Comparison of ENCODE assay signal across 1 cellular context in genomic region chr5:129094924-129095797, GRCh38.
TF ChIP-seq lines count a peak whose summit lies in the region.

No MANE protein-coding gene starts in this region.

TF ChIP-seq in GM12878, 131 proteins besides CTCF, POLR2A, EP300 and RAD21 (continued from another document and continues in another):
- TF ChIP-seq, protein P1, sequence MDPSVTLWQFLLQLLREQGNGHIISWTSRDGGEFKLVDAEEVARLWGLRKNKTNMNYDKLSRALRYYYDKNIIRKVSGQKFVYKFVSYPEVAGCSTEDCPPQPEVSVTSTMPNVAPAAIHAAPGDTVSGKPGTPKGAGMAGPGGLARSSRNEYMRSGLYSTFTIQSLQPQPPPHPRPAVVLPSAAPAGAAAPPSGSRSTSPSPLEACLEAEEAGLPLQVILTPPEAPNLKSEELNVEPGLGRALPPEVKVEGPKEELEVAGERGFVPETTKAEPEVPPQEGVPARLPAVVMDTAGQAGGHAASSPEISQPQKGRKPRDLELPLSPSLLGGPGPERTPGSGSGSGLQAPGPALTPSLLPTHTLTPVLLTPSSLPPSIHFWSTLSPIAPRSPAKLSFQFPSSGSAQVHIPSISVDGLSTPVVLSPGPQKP (IDR thresholded peaks at IDR 0.05; ENCODE audit: low read depth, low read length): 0 out of 2 replicates have a peak, but pooled peaks have one; percentile 17
- TF ChIP-seq DPF2 (IDR thresholded peaks at IDR 0.05) (peak; percentile 72; the same call in 1 of the 2 replicates), MXI1 (IDR thresholded peaks at IDR 0.05; ENCODE audit: low read depth, low read length) (peak; percentile 44; the same call in 1 of the 2 replicates), KAT2A (conservative IDR thresholded peaks at IDR 0.05; ENCODE audit: control insufficient read depth, low read depth, low read length) (no peak), ZBED1 (IDR thresholded peaks at IDR 0.05; ENCODE audit: borderline replicate concordance) (no peak), ZNF622 (IDR thresholded peaks at IDR 0.05) (no peak), EZH2 (IDR thresholded peaks at IDR 0.05; ENCODE audit: borderline replicate concordance, control insufficient read depth, low read depth, low read length) (no peak), ETV6 (conservative IDR thresholded peaks at IDR 0.05 in 1 of 2, IDR thresholded peaks at IDR 0.05 in 1 of 2; ENCODE audit: borderline replicate concordance in 1 of 2, low read depth in 1 of 2) (no peak), SUZ12 (IDR thresholded peaks at IDR 0.05; ENCODE audit: unreplicated experiment) (no peak), GATAD2B (conservative IDR thresholded peaks at IDR 0.05; ENCODE audit: low read depth) (no peak; the same call in 1 of the 2 replicates), TARDBP (IDR thresholded peaks at IDR 0.05; ENCODE audit: borderline replicate concordance) (no peak), MTA2 (IDR thresholded peaks at IDR 0.05; ENCODE audit: low read depth) (peak; percentile 46; the same call in 1 of the 2 replicates), POLR2AphosphoS2 (IDR thresholded peaks at IDR 0.05; ENCODE audit: low read depth, low read length) (no peak), NFYA (IDR thresholded peaks at IDR 0.05; ENCODE audit: borderline replicate concordance, low read depth, low read length) (no peak), CREB1 (IDR thresholded peaks at IDR 0.05; ENCODE audit: low read depth) (no peak; the same call in 1 of the 2 replicates), MTA3 (IDR thresholded peaks at IDR 0.05; ENCODE audit: borderline replicate concordance, low read length) (no peak), NKRF (conservative IDR thresholded peaks at IDR 0.05) (peak; percentile 22; the same call in 1 of the 2 replicates), BHLHE40 (IDR thresholded peaks at IDR 0.05; ENCODE audit: borderline replicate concordance in 1 of 2, low read depth in 2 of 2, low read length in 1 of 2) (peak in 1 of 2 experiments; percentile 56; a peak in 2 of 4 replicates), IKZF2 (IDR thresholded peaks at IDR 0.05) (peak; percentile 64 to 75), HSF1 (IDR thresholded peaks at IDR 0.05; ENCODE audit: low read depth, low read length) (no peak), SUPT20H (IDR thresholded peaks at IDR 0.05; ENCODE audit: borderline replicate concordance, control insufficient read depth, low read depth, low read length) (no peak), PBX3 (IDR thresholded peaks at IDR 0.05; ENCODE audit: insufficient replicate concordance, low read depth, low read length) (peak; percentile 90), MYB (IDR thresholded peaks at IDR 0.05; ENCODE audit: borderline replicate concordance, low read depth, low read length) (no peak), TCF7 (IDR thresholded peaks at IDR 0.05; ENCODE audit: borderline replicate concordance) (no peak), MAX (IDR thresholded peaks at IDR 0.05; ENCODE audit: low read depth, low read length) (no peak), RELA (IDR thresholded peaks at IDR 0.05; ENCODE audit: borderline replicate concordance, partially characterized antibody) (peak; percentile 26), EED (IDR thresholded peaks at IDR 0.05; ENCODE audit: low read depth) (peak; percentile 51; the same call in 1 of the 2 replicates), POLR2AphosphoS5 (IDR thresholded peaks at IDR 0.05; ENCODE audit: low read length) (peak; percentile 52; the same call in 1 of the 2 replicates), ZNF592 (IDR thresholded peaks at IDR 0.05) (no peak), CEBPB (IDR thresholded peaks at IDR 0.05; ENCODE audit: borderline replicate concordance in 1 of 2, low read depth in 2 of 2, low read length in 2 of 2) (no peak), SPI1 (IDR thresholded peaks at IDR 0.05; ENCODE audit: borderline replicate concordance, insufficient read depth, low read depth, low read length) (peak; percentile 56), SREBF2 (IDR thresholded peaks at IDR 0.05; ENCODE audit: low read length) (no peak), JUND (IDR thresholded peaks at IDR 0.05; ENCODE audit: low read depth, low read length) (no peak), NFIC (IDR thresholded peaks at IDR 0.05; ENCODE audit: low read depth, low read length) (no peak)
- TF ChIP-seq, protein P2, sequence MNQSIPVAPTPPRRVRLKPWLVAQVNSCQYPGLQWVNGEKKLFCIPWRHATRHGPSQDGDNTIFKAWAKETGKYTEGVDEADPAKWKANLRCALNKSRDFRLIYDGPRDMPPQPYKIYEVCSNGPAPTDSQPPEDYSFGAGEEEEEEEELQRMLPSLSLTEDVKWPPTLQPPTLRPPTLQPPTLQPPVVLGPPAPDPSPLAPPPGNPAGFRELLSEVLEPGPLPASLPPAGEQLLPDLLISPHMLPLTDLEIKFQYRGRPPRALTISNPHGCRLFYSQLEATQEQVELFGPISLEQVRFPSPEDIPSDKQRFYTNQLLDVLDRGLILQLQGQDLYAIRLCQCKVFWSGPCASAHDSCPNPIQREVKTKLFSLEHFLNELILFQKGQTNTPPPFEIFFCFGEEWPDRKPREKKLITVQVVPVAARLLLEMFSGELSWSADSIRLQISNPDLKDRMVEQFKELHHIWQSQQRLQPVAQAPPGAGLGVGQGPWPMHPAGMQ (IDR thresholded peaks at IDR 0.05; ENCODE audit: borderline replicate concordance): no peak
- TF ChIP-seq, protein P3, sequence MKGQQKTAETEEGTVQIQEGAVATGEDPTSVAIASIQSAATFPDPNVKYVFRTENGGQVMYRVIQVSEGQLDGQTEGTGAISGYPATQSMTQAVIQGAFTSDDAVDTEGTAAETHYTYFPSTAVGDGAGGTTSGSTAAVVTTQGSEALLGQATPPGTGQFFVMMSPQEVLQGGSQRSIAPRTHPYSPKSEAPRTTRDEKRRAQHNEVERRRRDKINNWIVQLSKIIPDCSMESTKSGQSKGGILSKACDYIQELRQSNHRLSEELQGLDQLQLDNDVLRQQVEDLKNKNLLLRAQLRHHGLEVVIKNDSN (IDR thresholded peaks at IDR 0.05; ENCODE audit: borderline replicate concordance, extremely low read length, insufficient read depth, low read depth, low read length): peak; percentile 21
- TF ChIP-seq, protein P4, sequence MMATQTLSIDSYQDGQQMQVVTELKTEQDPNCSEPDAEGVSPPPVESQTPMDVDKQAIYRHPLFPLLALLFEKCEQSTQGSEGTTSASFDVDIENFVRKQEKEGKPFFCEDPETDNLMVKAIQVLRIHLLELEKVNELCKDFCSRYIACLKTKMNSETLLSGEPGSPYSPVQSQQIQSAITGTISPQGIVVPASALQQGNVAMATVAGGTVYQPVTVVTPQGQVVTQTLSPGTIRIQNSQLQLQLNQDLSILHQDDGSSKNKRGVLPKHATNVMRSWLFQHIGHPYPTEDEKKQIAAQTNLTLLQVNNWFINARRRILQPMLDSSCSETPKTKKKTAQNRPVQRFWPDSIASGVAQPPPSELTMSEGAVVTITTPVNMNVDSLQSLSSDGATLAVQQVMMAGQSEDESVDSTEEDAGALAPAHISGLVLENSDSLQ (IDR thresholded peaks at IDR 0.05): peak; percentile 64
- TF ChIP-seq, protein P5, sequence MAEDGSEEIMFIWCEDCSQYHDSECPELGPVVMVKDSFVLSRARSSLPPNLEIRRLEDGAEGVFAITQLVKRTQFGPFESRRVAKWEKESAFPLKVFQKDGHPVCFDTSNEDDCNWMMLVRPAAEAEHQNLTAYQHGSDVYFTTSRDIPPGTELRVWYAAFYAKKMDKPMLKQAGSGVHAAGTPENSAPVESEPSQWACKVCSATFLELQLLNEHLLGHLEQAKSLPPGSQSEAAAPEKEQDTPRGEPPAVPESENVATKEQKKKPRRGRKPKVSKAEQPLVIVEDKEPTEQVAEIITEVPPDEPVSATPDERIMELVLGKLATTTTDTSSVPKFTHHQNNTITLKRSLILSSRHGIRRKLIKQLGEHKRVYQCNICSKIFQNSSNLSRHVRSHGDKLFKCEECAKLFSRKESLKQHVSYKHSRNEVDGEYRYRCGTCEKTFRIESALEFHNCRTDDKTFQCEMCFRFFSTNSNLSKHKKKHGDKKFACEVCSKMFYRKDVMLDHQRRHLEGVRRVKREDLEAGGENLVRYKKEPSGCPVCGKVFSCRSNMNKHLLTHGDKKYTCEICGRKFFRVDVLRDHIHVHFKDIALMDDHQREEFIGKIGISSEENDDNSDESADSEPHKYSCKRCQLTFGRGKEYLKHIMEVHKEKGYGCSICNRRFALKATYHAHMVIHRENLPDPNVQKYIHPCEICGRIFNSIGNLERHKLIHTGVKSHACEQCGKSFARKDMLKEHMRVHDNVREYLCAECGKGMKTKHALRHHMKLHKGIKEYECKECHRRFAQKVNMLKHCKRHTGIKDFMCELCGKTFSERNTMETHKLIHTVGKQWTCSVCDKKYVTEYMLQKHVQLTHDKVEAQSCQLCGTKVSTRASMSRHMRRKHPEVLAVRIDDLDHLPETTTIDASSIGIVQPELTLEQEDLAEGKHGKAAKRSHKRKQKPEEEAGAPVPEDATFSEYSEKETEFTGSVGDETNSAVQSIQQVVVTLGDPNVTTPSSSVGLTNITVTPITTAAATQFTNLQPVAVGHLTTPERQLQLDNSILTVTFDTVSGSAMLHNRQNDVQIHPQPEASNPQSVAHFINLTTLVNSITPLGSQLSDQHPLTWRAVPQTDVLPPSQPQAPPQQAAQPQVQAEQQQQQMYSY (CRISPR knock-in tag; IDR thresholded peaks at IDR 0.05): no peak
